Comparison of ENCODE assay signal across 1 cellular context in the genomic region with DNA sequence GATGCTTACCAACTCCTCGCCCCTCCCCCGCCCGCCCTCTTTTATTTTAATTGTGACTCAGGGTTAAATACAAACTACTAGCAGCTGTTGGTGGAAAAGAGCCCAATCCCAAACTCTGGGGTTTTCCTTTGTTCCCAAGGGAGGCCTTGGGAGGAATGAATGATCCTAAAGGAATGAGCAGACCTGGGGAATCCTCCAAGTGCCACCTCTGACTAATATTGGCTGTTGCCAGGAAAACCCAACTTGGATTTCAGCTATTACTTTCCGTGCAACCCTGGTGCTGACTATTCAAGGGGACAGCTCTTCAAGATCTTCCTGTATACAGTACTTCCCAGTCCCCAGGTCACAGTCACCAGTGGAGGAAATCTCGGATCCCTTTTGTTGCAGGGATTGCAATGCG.
TF ChIP-seq lines count a peak whose summit lies in the region.

No MANE protein-coding gene starts in this region.

TF ChIP-seq in GM23338, 12 proteins besides CTCF, POLR2A, EP300 and RAD21 (continued from another document):
- TF ChIP-seq, protein P1, sequence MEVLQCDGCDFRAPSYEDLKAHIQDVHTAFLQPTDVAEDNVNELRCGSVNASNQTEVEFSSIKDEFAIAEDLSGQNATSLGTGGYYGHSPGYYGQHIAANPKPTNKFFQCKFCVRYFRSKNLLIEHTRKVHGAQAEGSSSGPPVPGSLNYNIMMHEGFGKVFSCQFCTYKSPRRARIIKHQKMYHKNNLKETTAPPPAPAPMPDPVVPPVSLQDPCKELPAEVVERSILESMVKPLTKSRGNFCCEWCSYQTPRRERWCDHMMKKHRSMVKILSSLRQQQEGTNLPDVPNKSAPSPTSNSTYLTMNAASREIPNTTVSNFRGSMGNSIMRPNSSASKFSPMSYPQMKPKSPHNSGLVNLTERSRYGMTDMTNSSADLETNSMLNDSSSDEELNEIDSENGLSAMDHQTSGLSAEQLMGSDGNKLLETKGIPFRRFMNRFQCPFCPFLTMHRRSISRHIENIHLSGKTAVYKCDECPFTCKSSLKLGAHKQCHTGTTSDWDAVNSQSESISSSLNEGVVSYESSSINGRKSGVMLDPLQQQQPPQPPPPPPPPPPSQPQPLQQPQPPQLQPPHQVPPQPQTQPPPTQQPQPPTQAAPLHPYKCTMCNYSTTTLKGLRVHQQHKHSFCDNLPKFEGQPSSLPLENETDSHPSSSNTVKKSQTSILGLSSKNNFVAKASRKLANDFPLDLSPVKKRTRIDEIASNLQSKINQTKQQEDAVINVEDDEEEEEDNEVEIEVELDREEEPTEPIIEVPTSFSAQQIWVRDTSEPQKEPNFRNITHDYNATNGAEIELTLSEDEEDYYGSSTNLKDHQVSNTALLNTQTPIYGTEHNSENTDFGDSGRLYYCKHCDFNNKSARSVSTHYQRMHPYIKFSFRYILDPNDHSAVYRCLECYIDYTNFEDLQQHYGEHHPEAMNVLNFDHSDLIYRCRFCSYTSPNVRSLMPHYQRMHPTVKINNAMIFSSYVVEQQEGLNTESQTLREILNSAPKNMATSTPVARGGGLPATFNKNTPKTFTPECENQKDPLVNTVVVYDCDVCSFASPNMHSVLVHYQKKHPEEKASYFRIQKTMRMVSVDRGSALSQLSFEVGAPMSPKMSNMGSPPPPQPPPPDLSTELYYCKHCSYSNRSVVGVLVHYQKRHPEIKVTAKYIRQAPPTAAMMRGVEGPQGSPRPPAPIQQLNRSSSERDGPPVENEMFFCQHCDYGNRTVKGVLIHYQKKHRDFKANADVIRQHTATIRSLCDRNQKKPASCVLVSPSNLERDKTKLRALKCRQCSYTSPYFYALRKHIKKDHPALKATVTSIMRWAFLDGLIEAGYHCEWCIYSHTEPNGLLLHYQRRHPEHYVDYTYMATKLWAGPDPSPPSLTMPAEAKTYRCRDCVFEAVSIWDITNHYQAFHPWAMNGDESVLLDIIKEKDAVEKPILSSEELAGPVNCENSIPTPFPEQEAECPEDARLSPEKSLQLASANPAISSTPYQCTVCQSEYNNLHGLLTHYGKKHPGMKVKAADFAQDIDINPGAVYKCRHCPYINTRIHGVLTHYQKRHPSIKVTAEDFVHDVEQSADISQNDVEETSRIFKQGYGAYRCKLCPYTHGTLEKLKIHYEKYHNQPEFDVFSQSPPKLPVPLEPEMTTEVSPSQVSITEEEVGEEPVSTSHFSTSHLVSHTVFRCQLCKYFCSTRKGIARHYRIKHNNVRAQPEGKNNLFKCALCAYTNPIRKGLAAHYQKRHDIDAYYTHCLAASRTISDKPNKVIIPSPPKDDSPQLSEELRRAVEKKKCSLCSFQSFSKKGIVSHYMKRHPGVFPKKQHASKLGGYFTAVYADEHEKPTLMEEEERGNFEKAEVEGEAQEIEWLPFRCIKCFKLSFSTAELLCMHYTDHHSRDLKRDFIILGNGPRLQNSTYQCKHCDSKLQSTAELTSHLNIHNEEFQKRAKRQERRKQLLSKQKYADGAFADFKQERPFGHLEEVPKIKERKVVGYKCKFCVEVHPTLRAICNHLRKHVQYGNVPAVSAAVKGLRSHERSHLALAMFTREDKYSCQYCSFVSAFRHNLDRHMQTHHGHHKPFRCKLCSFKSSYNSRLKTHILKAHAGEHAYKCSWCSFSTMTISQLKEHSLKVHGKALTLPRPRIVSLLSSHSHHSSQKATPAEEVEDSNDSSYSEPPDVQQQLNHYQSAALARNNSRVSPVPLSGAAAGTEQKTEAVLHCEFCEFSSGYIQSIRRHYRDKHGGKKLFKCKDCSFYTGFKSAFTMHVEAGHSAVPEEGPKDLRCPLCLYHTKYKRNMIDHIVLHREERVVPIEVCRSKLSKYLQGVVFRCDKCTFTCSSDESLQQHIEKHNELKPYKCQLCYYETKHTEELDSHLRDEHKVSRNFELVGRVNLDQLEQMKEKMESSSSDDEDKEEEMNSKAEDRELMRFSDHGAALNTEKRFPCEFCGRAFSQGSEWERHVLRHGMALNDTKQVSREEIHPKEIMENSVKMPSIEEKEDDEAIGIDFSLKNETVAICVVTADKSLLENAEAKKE (CRISPR knock-in tag; IDR thresholded peaks at IDR 0.05): no peak
- no peak for TF ChIP-seq POLR2AphosphoS5 (IDR thresholded peaks at IDR 0.05; ENCODE audit: low read depth)
- TF ChIP-seq STAT1 (IDR thresholded peaks at IDR 0.05; ENCODE audit: unreplicated experiment): no peak
- TF ChIP-seq, protein P2, sequence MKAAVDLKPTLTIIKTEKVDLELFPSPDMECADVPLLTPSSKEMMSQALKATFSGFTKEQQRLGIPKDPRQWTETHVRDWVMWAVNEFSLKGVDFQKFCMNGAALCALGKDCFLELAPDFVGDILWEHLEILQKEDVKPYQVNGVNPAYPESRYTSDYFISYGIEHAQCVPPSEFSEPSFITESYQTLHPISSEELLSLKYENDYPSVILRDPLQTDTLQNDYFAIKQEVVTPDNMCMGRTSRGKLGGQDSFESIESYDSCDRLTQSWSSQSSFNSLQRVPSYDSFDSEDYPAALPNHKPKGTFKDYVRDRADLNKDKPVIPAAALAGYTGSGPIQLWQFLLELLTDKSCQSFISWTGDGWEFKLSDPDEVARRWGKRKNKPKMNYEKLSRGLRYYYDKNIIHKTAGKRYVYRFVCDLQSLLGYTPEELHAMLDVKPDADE (IDR thresholded peaks at IDR 0.05): no peak
- TF ChIP-seq NANOG (IDR thresholded peaks at IDR 0.05; ENCODE audit: borderline replicate concordance): no peak
- no peak for TF ChIP-seq ZNF114 (CRISPR knock-in tag; IDR thresholded peaks at IDR 0.05)
